16 cellular contexts compared by ENCODE assay signal in genomic region chr5:61298580-61298979, GRCh38. TPM values are rescaled to one million over a fixed set of nuclear protein-coding genes. Genes with fewer than 3 reads are reported as not detected.
DNase-seq lines count a peak whose midpoint lies in the region; ATAC-seq and TF ChIP-seq lines count a peak whose summit lies in the region.
"Had no signal": no experiment of that assay in that cellular context is flagged by ENCODE, and none has a peak within 500 bp of the region (broad histone marks: within the 10 kb centered on the region; RNA-seq: fewer than 3 reads in every experiment).

No MANE protein-coding gene starts in this region.

- TF ChIP-seq CTCF in C4-2B (conservative IDR thresholded peaks at IDR 0.05), result no peak
- TF ChIP-seq CTCF in body of pancreas (IDR thresholded peaks at IDR 0.05), result no peak
- TF ChIP-seq CTCF in lower leg skin (IDR thresholded peaks at IDR 0.05), result no peak

- TF ChIP-seq POLR2A in body of pancreas (IDR thresholded peaks at IDR 0.05), result no peak
- no peak for TF ChIP-seq POLR2A in lower leg skin (IDR thresholded peaks at IDR 0.05)

- H3K36me3 ChIP-seq in body of pancreas (replicated peaks in 1 of 2; ENCODE audit: insufficient read depth in 1 of 2, low read depth in 2 of 2), result no peaks in the 10 kb centered on the region
- H3K36me3 ChIP-seq: colonic mucosa, right atrium auricular region, SJCRH30, thoracic aorta had no signal

- peak; percentile 68 for ATAC-seq in body of pancreas
- ATAC-seq in left lobe of liver, result peak; percentile 27
- ATAC-seq in GM19023 (IDR thresholded peaks at IDR 0.05; ENCODE audit: unreplicated experiment), result no peak
- ATAC-seq in HG03457 (IDR thresholded peaks at IDR 0.05; ENCODE audit: unreplicated experiment), result no peak
- ATAC-seq: natural killer cell had no signal

- intact Hi-C loops in body of pancreas (cut with DNase I), result no loop called here
- intact Hi-C loops in lower leg skin (cut with DNase I; ENCODE audit: low total_unique reads), result no loop called here

- DNase-seq in NCI-H69 (lab: John Stamatoyannopoulos, UW) (peak; percentile 57), body of pancreas (peak; percentile 47 to 73 (median 69)), left lobe of liver (ENCODE audit: low spot score) (no peak), lower leg skin (ENCODE audit: low spot score in 2 of 2) (no peak), NCI-H446 (lab: John Stamatoyannopoulos, UW) (no peak)
- DNase-seq: colonic mucosa, KBM-7, natural killer cell, NCI-H1694, NCI-H82, SJCRH30 had no signal

- H3K4me3 ChIP-seq in body of pancreas (no peak overlapping the region), lower leg skin (ENCODE audit: low read depth, poor library complexity, severe bottlenecking) (no peak overlapping the region)
- H3K4me3 ChIP-seq: colonic mucosa, right atrium auricular region, SJCRH30, thoracic aorta had no signal

- H3K4me1 ChIP-seq in body of pancreas, result peaks cover 51% of the 10 kb centered on the region
- H3K4me1 ChIP-seq: colonic mucosa had no signal

- H3K27me3 ChIP-seq in body of pancreas, result no peaks in the 10 kb centered on the region
- H3K27me3 ChIP-seq: colonic mucosa, right atrium auricular region, SJCRH30 had no signal

- 34 to 35% methylated on average over 6 of the region's 6 CpGs for WGBS in body of pancreas, 2 donors
- 69 to 75% methylated on average over 6 of the region's 6 CpGs for WGBS in lower leg skin, 2 donors

- no peaks in the 10 kb centered on the region for H3K9me3 ChIP-seq in body of pancreas
- H3K9me3 ChIP-seq: colonic mucosa, right atrium auricular region, SJCRH30, thoracic aorta had no signal

- H3K27ac ChIP-seq in C4-2B (peak overlapping the region; percentile 54), body of pancreas (peak overlapping the region; percentile 62 to 72 (median 66))
- H3K27ac ChIP-seq: colonic mucosa, right atrium auricular region, SJCRH30, thoracic aorta had no signal

RNA-seq across cellular contexts. Expression of gene ZSWIM6, which starts 33.5 kb away (rescaled TPM):
- total RNA-seq in body of pancreas (1 to 10 TPM; 5.9 to 8.8 TPM), left lobe of liver (2.9 TPM), lower leg skin (1 to 10 TPM; 7.1 to 8.7 (median 8.1) TPM)

Comparison
In these comparisons a context has a peak if more than half of its experiments do, and no peak if none do; other contexts are left out.
1. DNase-seq: peak in NCI-H69 (single experiment) and body of pancreas (4 of 4); none in left lobe of liver (single experiment), lower leg skin (0 of 2) and NCI-H446 (0 of 2).
2. ATAC-seq: peak in body of pancreas (single experiment) and left lobe of liver (single experiment); none in GM19023 (single experiment) and HG03457 (single experiment).